3 cellular contexts compared by ENCODE assay signal in genomic region chr5:113201715-113202114, GRCh38.
TF ChIP-seq lines count a peak whose summit lies in the region.

No MANE protein-coding gene starts in this region.

TF ChIP-seq in liver, 16 proteins besides CTCF, POLR2A, EP300 and RAD21:
- TF ChIP-seq HNF4A (conservative IDR thresholded peaks at IDR 0.05) (no peak), EGR1 (IDR thresholded peaks at IDR 0.05; ENCODE audit: low read depth in 2 of 2) (no peak), FOXA1 (IDR thresholded peaks at IDR 0.05) (no peak), ATF3 (IDR thresholded peaks at IDR 0.05) (no peak), TAF1 (conservative IDR thresholded peaks at IDR 0.05) (no peak), REST (IDR thresholded peaks at IDR 0.05) (no peak), RXRA (IDR thresholded peaks at IDR 0.05) (no peak), MAX (IDR thresholded peaks at IDR 0.05) (no peak), JUND (IDR thresholded peaks at IDR 0.05) (no peak), YY1 (IDR thresholded peaks at IDR 0.05) (no peak), SP1 (IDR thresholded peaks at IDR 0.05) (no peak), NR2F2 (IDR thresholded peaks at IDR 0.05) (no peak), GABPA (IDR thresholded peaks at IDR 0.05 in 1 of 2, conservative IDR thresholded peaks at IDR 0.05 in 1 of 2) (no peak), FOXA2 (IDR thresholded peaks at IDR 0.05) (no peak), HNF4G (IDR thresholded peaks at IDR 0.05) (no peak)

TF ChIP-seq in HepG2, 621 proteins besides CTCF, POLR2A, EP300 and RAD21:
- no peak for TF ChIP-seq ZBTB20 (CRISPR knock-in tag; IDR thresholded peaks at IDR 0.05; ENCODE audit: borderline replicate concordance, low read depth)
- no peak for TF ChIP-seq TARDBP (CRISPR knock-in tag; IDR thresholded peaks at IDR 0.05)
- no peak for TF ChIP-seq PATZ1 (CRISPR knock-in tag; IDR thresholded peaks at IDR 0.05)
- TF ChIP-seq RARG (CRISPR knock-in tag; IDR thresholded peaks at IDR 0.05; ENCODE audit: low read depth): no peak
- no peak for TF ChIP-seq ZNF160 (CRISPR knock-in tag; IDR thresholded peaks at IDR 0.05)
- TF ChIP-seq DMTF1 (CRISPR knock-in tag; IDR thresholded peaks at IDR 0.05): no peak
- no peak for TF ChIP-seq HMG20A (CRISPR knock-in tag; IDR thresholded peaks at IDR 0.05; ENCODE audit: borderline replicate concordance)

TF ChIP-seq in WTC11, 78 proteins besides CTCF, POLR2A, EP300 and RAD21:
- no peak for TF ChIP-seq E2F1 (CRISPR knock-in tag; IDR thresholded peaks at IDR 0.05)
- TF ChIP-seq FOXP1 (CRISPR knock-in tag; IDR thresholded peaks at IDR 0.05; ENCODE audit: borderline replicate concordance): no peak
- TF ChIP-seq GABPB1 (CRISPR knock-in tag; IDR thresholded peaks at IDR 0.05): no peak
- TF ChIP-seq RELA (CRISPR knock-in tag; IDR thresholded peaks at IDR 0.05; ENCODE audit: borderline replicate concordance): no peak
- no peak for TF ChIP-seq ERG (CRISPR knock-in tag; IDR thresholded peaks at IDR 0.05)
- no peak for TF ChIP-seq E2F4 (CRISPR knock-in tag; IDR thresholded peaks at IDR 0.05; ENCODE audit: borderline replicate concordance, low read depth)
- TF ChIP-seq TCF7 (CRISPR knock-in tag; IDR thresholded peaks at IDR 0.05; ENCODE audit: low read depth): no peak
- no peak for TF ChIP-seq ZNF396 (CRISPR knock-in tag; IDR thresholded peaks at IDR 0.05; ENCODE audit: borderline replicate concordance)
- no peak for TF ChIP-seq RORB (CRISPR knock-in tag; IDR thresholded peaks at IDR 0.05)
- TF ChIP-seq ATF1 (CRISPR knock-in tag; IDR thresholded peaks at IDR 0.05): no peak
- no peak for TF ChIP-seq USF2 (CRISPR knock-in tag; IDR thresholded peaks at IDR 0.05)
